27 cellular contexts compared by ENCODE assay signal in the genomic region with DNA sequence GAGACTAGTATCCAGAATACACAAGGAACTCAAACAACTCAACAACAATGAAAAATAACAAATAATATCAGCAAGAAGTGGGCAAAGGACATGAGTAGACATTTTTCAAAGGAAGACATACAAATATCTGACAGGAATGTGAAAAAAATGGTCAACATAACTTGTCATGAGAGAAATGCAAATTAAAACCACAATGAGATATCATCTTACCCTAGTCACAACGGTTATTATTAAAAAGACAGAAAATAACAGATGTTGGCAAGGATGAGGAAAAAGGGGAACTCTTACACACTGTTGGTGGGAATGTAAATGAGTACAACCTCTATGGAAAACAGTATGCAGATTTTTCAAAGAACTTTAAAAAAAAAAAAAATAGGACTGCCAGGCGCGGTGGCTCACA. TPM values are rescaled to one million over a fixed set of nuclear protein-coding genes. Genes with fewer than 3 reads are reported as not detected.
A peak's percentile ranks its signal among the peaks of the same experiment; 100 is the strongest.
DNase-seq lines count a peak whose midpoint lies in the region; ATAC-seq lines count a peak whose summit lies in the region.
"Had no signal": no experiment of that assay in that cellular context is flagged by ENCODE, and none has a peak within 500 bp of the region (broad histone marks: within the 10 kb centered on the region; RNA-seq: fewer than 3 reads in every experiment).

No MANE protein-coding gene starts in this region.

- H3K27ac ChIP-seq in CD8-positive, alpha-beta memory T cell (ENCODE audit: low read depth, low read length) = no peak overlapping the region
- H3K27ac ChIP-seq: gastrocnemius medialis, right atrium auricular region, thoracic aorta had no signal

- no peak overlapping the region for H3K4me3 ChIP-seq in adipocyte (ENCODE audit: low read length)
- no peak overlapping the region for H3K4me3 ChIP-seq in CD8-positive, alpha-beta memory T cell (ENCODE audit: low read length)
- H3K4me3 ChIP-seq: gastrocnemius medialis, lung, right atrium auricular region, thoracic aorta had no signal

- H3K27me3 Mint-ChIP-seq in naive B cell = peaks cover 0 to 4% (median 0%) of the 10 kb centered on the region in 3 donors
- peaks cover 0 to 3% of the 10 kb centered on the region in 2 donors for H3K27me3 Mint-ChIP-seq in CD8-positive, alpha-beta memory T cell
- H3K27me3 Mint-ChIP-seq: naive thymus-derived CD4-positive, alpha-beta T cell had no signal

- peaks cover 0 to 4% (median 0%) of the 10 kb centered on the region in 7 donors for H3K9me3 Mint-ChIP-seq in naive B cell
- no peaks in the 10 kb centered on the region for H3K9me3 Mint-ChIP-seq in CD8-positive, alpha-beta memory T cell
- H3K9me3 Mint-ChIP-seq: activated B cell treated with CpG ODN at 0.5 μM for 24 hours; activated naive CD4-positive, alpha-beta T cell treated with anti-CD3 and anti-CD28 coated beads, Interleukin-2, amount 10 ng/mL, durations not matched to agents 7 days and 5 days; naive thymus-derived CD4-positive, alpha-beta T cell; stimulated activated effector memory CD8-positive, alpha-beta T cell treated with anti-CD3 and anti-CD28 coated beads, Interleukin-12 subunit alpha, Interleukin-12 subunit beta, amount 100 ng/mL, for 72 hours; T-helper 2 cell treated with Interferon-gamma antibody and Interleukin-4, amounts not matched to agents 5 μg/mL and 100 μg/mL, for 36 hours had no signal

- CTCF ChIA-PET in CD8-positive, alpha-beta memory T cell (lab: Charles Lee) = no interaction called here

- no peak overlapping the region for H3K4me3 Mint-ChIP-seq in naive B cell
- no peak overlapping the region for H3K4me3 Mint-ChIP-seq in CD8-positive, alpha-beta memory T cell
- H3K4me3 Mint-ChIP-seq: activated B cell treated with CpG ODN at 0.5 μM for 24 hours; activated naive CD4-positive, alpha-beta T cell treated with anti-CD3 and anti-CD28 coated beads, Interleukin-2, amount 10 ng/mL, durations not matched to agents 7 days and 5 days; naive thymus-derived CD4-positive, alpha-beta T cell; stimulated activated effector memory CD8-positive, alpha-beta T cell treated with anti-CD3 and anti-CD28 coated beads, Interleukin-12 subunit alpha, Interleukin-12 subunit beta, amount 100 ng/mL, for 72 hours; T-helper 2 cell treated with Interferon-gamma antibody and Interleukin-4, amounts not matched to agents 5 μg/mL and 100 μg/mL, for 36 hours had no signal

- peaks cover 0 to 7% of the 10 kb centered on the region in 2 donors for H3K36me3 Mint-ChIP-seq in naive B cell
- no peaks in the 10 kb centered on the region for H3K36me3 Mint-ChIP-seq in CD8-positive, alpha-beta memory T cell
- H3K36me3 Mint-ChIP-seq: activated naive CD4-positive, alpha-beta T cell treated with anti-CD3 and anti-CD28 coated beads, Interleukin-2, amount 10 ng/mL, durations not matched to agents 7 days and 5 days; naive thymus-derived CD4-positive, alpha-beta T cell; stimulated activated effector memory CD8-positive, alpha-beta T cell treated with anti-CD3 and anti-CD28 coated beads, Interleukin-12 subunit alpha, Interleukin-12 subunit beta, amount 100 ng/mL, for 72 hours had no signal

- H3K9me3 ChIP-seq in adipocyte (ENCODE audit: control insufficient read depth, low read length) = no peaks in the 10 kb centered on the region
- H3K9me3 ChIP-seq in CD8-positive, alpha-beta memory T cell (ENCODE audit: low read length) = no peaks in the 10 kb centered on the region
- H3K9me3 ChIP-seq: gastrocnemius medialis, right atrium auricular region, thoracic aorta had no signal

- H3K9ac ChIP-seq in adipocyte (ENCODE audit: low read length) = no peak overlapping the region

- POLR2A ChIA-PET in CD8-positive, alpha-beta memory T cell (lab: Charles Lee) = no interaction called here

- H3K36me3 ChIP-seq in adipocyte (ENCODE audit: control insufficient read depth, insufficient read depth, low read length, severe bottlenecking) = no peaks in the 10 kb centered on the region
- H3K36me3 ChIP-seq in CD8-positive, alpha-beta memory T cell (ENCODE audit: insufficient read depth, low read length) = no peaks in the 10 kb centered on the region
- H3K36me3 ChIP-seq: gastrocnemius medialis, right atrium auricular region, thoracic aorta had no signal

- H3K4me1 Mint-ChIP-seq in naive B cell = peaks cover 0 to 9% (median 3%) of the 10 kb centered on the region in 3 donors
- no peaks in the 10 kb centered on the region for H3K4me1 Mint-ChIP-seq in CD8-positive, alpha-beta memory T cell
- H3K4me1 Mint-ChIP-seq: activated naive CD4-positive, alpha-beta T cell treated with anti-CD3 and anti-CD28 coated beads, Interleukin-2, amount 10 ng/mL, durations not matched to agents 7 days and 5 days had no signal

- peak overlapping the region in 3 of 6 donors; percentile 12 to 54 (median 24) for H3K27ac Mint-ChIP-seq in naive B cell
- H3K27ac Mint-ChIP-seq in CD8-positive, alpha-beta memory T cell = no peak overlapping the region
- H3K27ac Mint-ChIP-seq: activated B cell treated with CpG ODN at 0.5 μM for 24 hours; activated naive CD4-positive, alpha-beta T cell treated with anti-CD3 and anti-CD28 coated beads, Interleukin-2, amount 10 ng/mL, durations not matched to agents 7 days and 5 days; stimulated activated effector memory CD8-positive, alpha-beta T cell treated with anti-CD3 and anti-CD28 coated beads, Interleukin-12 subunit alpha, Interleukin-12 subunit beta, amount 100 ng/mL, for 72 hours; T-helper 2 cell treated with Interferon-gamma antibody and Interleukin-4, amounts not matched to agents 5 μg/mL and 100 μg/mL, for 36 hours had no signal

- no peaks in the 10 kb centered on the region for H3K27me3 ChIP-seq in adipocyte (replicated peaks; ENCODE audit: control insufficient read depth, insufficient read depth, low read length)
- H3K27me3 ChIP-seq in CD8-positive, alpha-beta memory T cell (ENCODE audit: insufficient read depth, low read length, poor library complexity, severe bottlenecking) = no peaks in the 10 kb centered on the region
- H3K27me3 ChIP-seq: gastrocnemius medialis, right atrium auricular region had no signal

- ATAC-seq in naive B cell (ENCODE audit: low read depth in 2 of 2) (peak in 1 of 2 donors; percentile 36), GM21737 (IDR thresholded peaks at IDR 0.05; ENCODE audit: unreplicated experiment) (no peak)
- ATAC-seq: gastrocnemius medialis; naive thymus-derived CD4-positive, alpha-beta T cell; Panc1 had no signal

- H3K4me1 ChIP-seq in adipocyte (ENCODE audit: control insufficient read depth, insufficient read depth, low read length) = no peaks in the 10 kb centered on the region
- H3K4me1 ChIP-seq in CD8-positive, alpha-beta memory T cell (ENCODE audit: insufficient read depth, low read length) = no peaks in the 10 kb centered on the region
- H3K4me1 ChIP-seq: gastrocnemius medialis, right atrium auricular region had no signal

- DNase-seq in HCEC 1CT (peak; percentile 32), NCI-H2171 treated with DMSO at 0.1 percent for 48 hours (lab: John Stamatoyannopoulos, UW) (peak; percentile 87), adipocyte (ENCODE audit: low read depth) (peak; percentile 27), naive B cell (peak; percentile 2), COLO829 (ENCODE audit: low spot score) (no peak)
- no peak for DNase-seq in CD8-positive, alpha-beta memory T cell
- DNase-seq: activated B cell treated with CpG ODN at 0.5 μM for 24 hours; activated CD4-positive, alpha-beta T cell treated with anti-CD3 and anti-CD28 coated beads, Interleukin-2, amount 50 U/mL, for 48 hours; activated naive CD4-positive, alpha-beta T cell treated with anti-CD3 and anti-CD28 coated beads, Interleukin-2, amount 10 ng/mL, durations not matched to agents 7 days and 5 days; activated T-cell treated with anti-CD3 and anti-CD28 coated beads, Interleukin-2, amount 50 U/mL, for 1 hour; aorta; central memory CD4-positive, alpha-beta T cell; COR-L47; DND-41; gastrocnemius medialis; Karpas-422; kidney; naive thymus-derived CD4-positive, alpha-beta T cell; NCI-H1417 had no signal

RNA-seq across cellular contexts. Expression of a gene that starts 20.4 kb away (rescaled TPM):
- polyA plus RNA-seq in naive B cell (ENCODE audit: low read depth in 6 of 6) = under 1 TPM in 2 of 6 donors, not detected in 4; 0.03 to 0.08 TPM
- under 1 TPM in 1 of 2 experiments, not detected in 1; 0.02 TPM for total RNA-seq in CD8-positive, alpha-beta memory T cell
- polyA plus RNA-seq in CD8-positive, alpha-beta memory T cell = not detected
- total RNA-seq: activated B cell treated with CpG ODN at 0.5 μM for 24 hours, HT1080 had no signal
- polyA plus RNA-seq: naive thymus-derived CD4-positive, alpha-beta T cell had no signal

Comparison
In these comparisons a context has a peak if more than half of its experiments do, and no peak if none do; other contexts are left out.
1. DNase-seq: peak in HCEC 1CT (single experiment), NCI-H2171 treated with DMSO at 0.1 percent for 48 hours (single experiment), adipocyte (single experiment) and naive B cell (single experiment); none in CD8-positive, alpha-beta memory T cell (0 of 5) and COLO829 (single experiment).